In the genomic region with DNA sequence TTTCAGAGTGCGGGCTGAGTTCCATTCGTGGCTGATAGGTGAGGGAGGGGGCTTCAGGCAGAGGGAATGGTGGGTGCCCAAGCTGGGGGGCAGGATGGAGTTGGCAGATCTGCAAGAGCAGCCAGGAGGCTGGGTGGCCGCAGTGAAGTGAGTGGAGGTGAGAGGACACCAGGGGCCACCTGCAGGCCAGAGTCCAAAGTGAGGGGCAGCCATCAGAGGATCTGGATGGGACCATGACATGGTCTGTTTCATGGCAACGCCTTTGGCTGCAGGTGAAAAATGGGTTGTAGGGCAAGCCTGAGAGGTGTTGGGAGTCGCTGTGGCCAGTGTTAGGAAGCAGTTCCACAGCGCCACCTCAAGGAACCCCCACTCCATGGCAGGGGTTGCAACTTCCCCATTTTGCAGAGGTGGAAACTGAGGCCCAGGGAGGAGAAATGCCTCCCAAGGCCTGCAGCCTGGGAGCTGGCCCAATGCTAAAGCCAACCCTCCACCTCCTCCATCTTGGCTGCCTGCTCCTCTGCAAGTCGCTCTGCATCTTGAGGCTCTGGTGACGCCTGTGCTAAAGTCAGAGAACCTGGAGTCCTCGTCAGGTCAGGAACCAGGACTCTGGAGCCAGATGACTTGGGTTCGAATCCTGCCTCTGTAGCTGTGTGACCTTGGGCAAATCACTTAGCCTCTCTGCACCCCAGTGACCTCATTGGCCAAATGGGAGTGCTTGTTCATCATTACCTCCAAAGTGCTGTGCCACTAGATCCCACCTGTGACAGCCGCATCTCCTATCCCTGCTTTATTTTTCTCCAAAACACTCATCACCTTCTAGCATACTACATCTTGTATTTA, we compare ENCODE assay signal across 11 cellular contexts.
DNase-seq lines count a peak whose midpoint lies in the region; ATAC-seq and TF ChIP-seq lines count a peak whose summit lies in the region.
"Had no signal": no experiment of that assay in that cellular context is flagged by ENCODE, and none has a peak within 500 bp of the region (broad histone marks: within the 10 kb centered on the region; RNA-seq: fewer than 3 reads in every experiment).

No MANE protein-coding gene starts in this region.

- H3K4me1 ChIP-seq in breast epithelium (peaks cover 8 to 40% of the 10 kb centered on the region in 2 donors), OCI-LY1 (ENCODE audit: insufficient read depth, low read length, severe bottlenecking) (no peaks in the 10 kb centered on the region), upper lobe of left lung (peaks cover 40 to 57% (median 50%) of the 10 kb centered on the region in 4 donors)
- H3K4me1 ChIP-seq: colonic mucosa had no signal

- H3K36me3 ChIP-seq in breast epithelium, result no peaks in the 10 kb centered on the region
- no peaks in the 10 kb centered on the region for H3K36me3 ChIP-seq in OCI-LY1 (ENCODE audit: insufficient read depth, low read length)
- no peaks in the 10 kb centered on the region for H3K36me3 ChIP-seq in upper lobe of left lung
- H3K36me3 ChIP-seq: colonic mucosa, SJSA1 had no signal

- TF ChIP-seq POLR2A in breast epithelium (IDR thresholded peaks at IDR 0.05), result no peak
- TF ChIP-seq POLR2A in upper lobe of left lung (IDR thresholded peaks at IDR 0.05), result no peak

- no peak overlapping the region for H3K4me2 ChIP-seq in OCI-LY1 (ENCODE audit: low read length)

- H3K27me3 ChIP-seq in breast epithelium (no peaks in the 10 kb centered on the region), OCI-LY1 (ENCODE audit: insufficient read depth, low read length) (peaks cover 18% of the 10 kb centered on the region), upper lobe of left lung (no peaks in the 10 kb centered on the region)
- H3K27me3 ChIP-seq: colonic mucosa, SJSA1 had no signal

- H3K9me3 Mint-ChIP-seq in MCF 10A (ENCODE audit: unreplicated experiment), result no peaks in the 10 kb centered on the region
- no peaks in the 10 kb centered on the region for H3K9me3 Mint-ChIP-seq in endothelial cell (ENCODE audit: unreplicated experiment)

- no peak for ATAC-seq in upper lobe of left lung (ENCODE audit: low FRiP score in 2 of 2)
- ATAC-seq: naive thymus-derived CD4-positive, alpha-beta T cell had no signal

- POLR2A ChIA-PET in MCF 10A (lab: Yijun Ruan, JAX), result interaction anchor here (1.2 kb wide), 1 partner anchor 83 kb away, joined by 3 read pairs; no protein-coding TSS in a partner anchor

- no TSS peak for BruUV-seq in MCF 10A (replicated peaks; lab: Mats Ljungman, UMichigan)

- H3K9me3 ChIP-seq in breast epithelium, result no peaks in the 10 kb centered on the region
- no peaks in the 10 kb centered on the region for H3K9me3 ChIP-seq in OCI-LY1 (ENCODE audit: low read length)
- H3K9me3 ChIP-seq in upper lobe of left lung, result no peaks in the 10 kb centered on the region
- H3K9me3 ChIP-seq: colonic mucosa, SJSA1 had no signal

- no peak overlapping the region for H3K9ac ChIP-seq in OCI-LY1 (ENCODE audit: low read length)

- DNase-seq in breast epithelium (ENCODE audit: low spot score in 2 of 2), result no peak
- no peak for DNase-seq in MCF 10A (ENCODE audit: unreplicated experiment)
- DNase-seq in endothelial cell (ENCODE audit: low spot score), result no peak
- peak in 1 of 2 donors; percentile 40 for DNase-seq in upper lobe of left lung
- no peak for DNase-seq in stimulated activated CD4-positive, alpha-beta T cell treated with anti-CD3 and anti-CD28 coated beads, Interleukin-12 subunit alpha, Interleukin-12 subunit beta, amount 100 ng/mL, for 4 hours
- DNase-seq in NCI-H345 treated with DMSO at 0.1 percent for 48 hours (lab: John Stamatoyannopoulos, UW; ENCODE audit: unreplicated experiment), result no peak
- DNase-seq in NCI-H128 (lab: John Stamatoyannopoulos, UW; ENCODE audit: unreplicated experiment), result no peak
- DNase-seq: colonic mucosa; naive thymus-derived CD4-positive, alpha-beta T cell had no signal

- H3K36me3 Mint-ChIP-seq in MCF 10A (ENCODE audit: insufficient read depth, unreplicated experiment) (no peaks in the 10 kb centered on the region), endothelial cell (ENCODE audit: low read depth, unreplicated experiment) (no peaks in the 10 kb centered on the region)
- H3K36me3 Mint-ChIP-seq: naive thymus-derived CD4-positive, alpha-beta T cell had no signal

- H4K20me1 ChIP-seq in OCI-LY1 (ENCODE audit: insufficient read depth, low read length), result no peaks in the 10 kb centered on the region

- peak overlapping the region; percentile 86 to 89 for H3K27ac ChIP-seq in breast epithelium
- H3K27ac ChIP-seq in OCI-LY1 (ENCODE audit: low read depth, low read length, poor library complexity, severe bottlenecking), result no peak overlapping the region
- H3K27ac ChIP-seq in upper lobe of left lung, result peak overlapping the region in 3 of 4 donors; percentile 83 to 93 (median 86)
- H3K27ac ChIP-seq: colonic mucosa, SJSA1 had no signal

- no peak overlapping the region for H3K4me3 Mint-ChIP-seq in MCF 10A (ENCODE audit: unreplicated experiment)
- no peak overlapping the region for H3K4me3 Mint-ChIP-seq in endothelial cell (ENCODE audit: unreplicated experiment)
- H3K4me3 Mint-ChIP-seq: naive thymus-derived CD4-positive, alpha-beta T cell had no signal

- CTCF ChIA-PET in MCF 10A (lab: Yijun Ruan, JAX), result interaction anchor here (0.6 to 0.7 kb wide), 2 partner anchors 63 to 72 kb away, joined by 3 read pairs; no protein-coding TSS in a partner anchor

- TF ChIP-seq CTCF in breast epithelium (IDR thresholded peaks at IDR 0.05), result no peak
- no peak for TF ChIP-seq CTCF in MCF 10A (IDR thresholded peaks at IDR 0.05; ENCODE audit: unreplicated experiment)
- peak; percentile 48; the same call in 1 of the 2 replicates for TF ChIP-seq CTCF in OCI-LY1 (IDR thresholded peaks at IDR 0.05; ENCODE audit: low read length)
- TF ChIP-seq CTCF in endothelial cell (IDR thresholded peaks at IDR 0.05; ENCODE audit: unreplicated experiment), result peak; percentile 32
- peak in 4 of 6 experiments; percentile 19 to 37 (median 28) for TF ChIP-seq CTCF in upper lobe of left lung (IDR thresholded peaks at IDR 0.05)

- intact Hi-C loops in breast epithelium (cut with DNase I; ENCODE audit: low total_unique reads), result no loop called here
- intact Hi-C loops in MCF 10A (cut with micrococcal nuclease), result no loop called here

- H3K79me2 ChIP-seq in OCI-LY1 (ENCODE audit: insufficient read depth, low read length), result no peaks in the 10 kb centered on the region

- 92% methylated on average over 8 to 10 of the region's 11 CpGs for WGBS in upper lobe of left lung, 2 donors

- H3K27ac Mint-ChIP-seq in MCF 10A (ENCODE audit: low read depth, unreplicated experiment), result no peak overlapping the region
- H3K27ac Mint-ChIP-seq in endothelial cell (ENCODE audit: unreplicated experiment), result no peak overlapping the region
- H3K27ac Mint-ChIP-seq: naive thymus-derived CD4-positive, alpha-beta T cell had no signal

- H2AFZ ChIP-seq in OCI-LY1 (ENCODE audit: low read length), result no peak overlapping the region

- H3K27me3 Mint-ChIP-seq in MCF 10A (ENCODE audit: insufficient read depth, unreplicated experiment) (no peaks in the 10 kb centered on the region), endothelial cell (ENCODE audit: unreplicated experiment) (peaks cover 6% of the 10 kb centered on the region)

- no peaks in the 10 kb centered on the region for H3K9me2 ChIP-seq in OCI-LY1 (ENCODE audit: low read depth, low read length)

- H3K4me1 Mint-ChIP-seq in MCF 10A (ENCODE audit: insufficient read depth, unreplicated experiment) (peaks cover 18% of the 10 kb centered on the region), endothelial cell (ENCODE audit: unreplicated experiment) (peaks cover 24% of the 10 kb centered on the region)

- no peaks in the 10 kb centered on the region for H3F3A ChIP-seq in OCI-LY1 (ENCODE audit: insufficient read depth, low read length)

- H3K4me3 ChIP-seq in breast epithelium, result no peak overlapping the region
- H3K4me3 ChIP-seq in OCI-LY1 (ENCODE audit: low read depth, low read length, poor library complexity, severe bottlenecking), result no peak overlapping the region
- no peak overlapping the region for H3K4me3 ChIP-seq in upper lobe of left lung
- H3K4me3 ChIP-seq: colonic mucosa, SJSA1 had no signal

- TF ChIP-seq EP300 in upper lobe of left lung (IDR thresholded peaks at IDR 0.05), result no peak

Comparison
In these comparisons a context has a peak if more than half of its experiments do, and no peak if none do; other contexts are left out.
1. CTCF ChIP-seq: peak in OCI-LY1 (single experiment), endothelial cell (single experiment) and upper lobe of left lung (4 of 6); none in breast epithelium (0 of 3) and MCF 10A (single experiment).